19 cellular contexts compared by ENCODE assay signal in the genomic region with DNA sequence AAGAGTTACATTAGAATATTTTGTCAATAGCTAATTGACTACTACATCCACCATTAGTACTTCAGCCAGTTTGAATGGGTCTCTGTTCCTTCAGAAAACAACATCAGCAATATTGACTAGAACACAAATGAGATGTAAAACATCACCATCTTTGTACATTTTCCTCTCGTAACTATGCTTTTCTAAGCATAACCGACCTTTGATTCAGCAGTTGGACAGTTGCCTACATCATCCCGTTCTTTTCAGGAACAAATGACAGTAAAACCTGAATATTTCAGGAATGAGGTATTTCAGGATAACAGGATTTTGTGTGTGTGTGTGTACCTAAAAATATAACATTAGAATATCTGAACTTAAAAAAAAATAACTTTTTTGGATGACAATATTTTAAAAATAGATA.
"Had no signal": no experiment of that assay in that cellular context is flagged by ENCODE, and none has a peak within 500 bp of the region (broad histone marks: within the 10 kb centered on the region; RNA-seq: fewer than 3 reads in every experiment).

No MANE protein-coding gene starts in this region.

- DNase-seq: activated CD4-positive, alpha-beta T cell treated with anti-CD3 and anti-CD28 coated beads, Interleukin-2, amount 50 U/mL, for 48 hours; activated gamma-delta T cell; dermis blood vessel endothelial cell; effector memory CD4-positive, alpha-beta T cell; hypothalamus; left lung; mammary epithelial cell; midbrain; nephron progenitor cell; nucleus accumbens; retina; stimulated activated CD4-positive, alpha-beta T cell treated with anti-CD3 and anti-CD28 coated beads, Interleukin-12 subunit alpha, Interleukin-12 subunit beta, amount 100 ng/mL, for 4 hours; stimulated activated CD4-positive, alpha-beta T cell treated with anti-CD3 and anti-CD28 coated beads, Interleukin-1b, Interleukin-23, amount 100 ng/mL, for 48 hours; stimulated activated CD8-positive, alpha-beta memory T cell treated with anti-CD3 and anti-CD28 coated beads, Interleukin-4, amount 100 ng/mL, for 48 hours; stimulated activated naive CD4-positive, alpha-beta T cell treated with Interleukin-2 at 50 U/mL for 16 hours; tibial artery had no signal

- H3K27ac Mint-ChIP-seq: activated naive CD4-positive, alpha-beta T cell treated with anti-CD3 and anti-CD28 coated beads, Interleukin-2, amount 50 U/mL, for 72 hours; nephron progenitor cell; T-helper 2 cell treated with Interferon-gamma antibody and Interleukin-4, amounts not matched to agents 5 μg/mL and 100 μg/mL, for 36 hours had no signal

- H3K36me3 ChIP-seq: breast epithelium, left lung, tibial artery had no signal

- ATAC-seq: activated naive CD4-positive, alpha-beta T cell treated with anti-CD3 and anti-CD28 coated beads, Interleukin-2, amount 50 U/mL, for 72 hours; left lung had no signal

- H3K4me3 Mint-ChIP-seq: nephron progenitor cell; T-helper 2 cell treated with Interferon-gamma antibody and Interleukin-4, amounts not matched to agents 5 μg/mL and 100 μg/mL, for 36 hours had no signal

- H3K27ac ChIP-seq: breast epithelium, left lung, tibial artery had no signal

- H3K9me3 Mint-ChIP-seq: activated naive CD4-positive, alpha-beta T cell treated with anti-CD3 and anti-CD28 coated beads, Interleukin-2, amount 50 U/mL, for 72 hours; T-helper 2 cell treated with Interferon-gamma antibody and Interleukin-4, amounts not matched to agents 5 μg/mL and 100 μg/mL, for 36 hours had no signal

- H3K9me3 ChIP-seq: breast epithelium, left lung, tibial artery had no signal

- H3K36me3 Mint-ChIP-seq: activated naive CD4-positive, alpha-beta T cell treated with anti-CD3 and anti-CD28 coated beads, Interleukin-2, amount 50 U/mL, for 72 hours had no signal

- H3K4me3 ChIP-seq: breast epithelium, left lung, tibial artery had no signal

- H3K27me3 ChIP-seq: breast epithelium, left lung, tibial artery had no signal
